1 cellular context compared by ENCODE assay signal in genomic region chr5:80231693-80232092, GRCh38.
TF ChIP-seq lines count a peak whose summit lies in the region.

No MANE protein-coding gene starts in this region.

TF ChIP-seq in HepG2, 621 proteins besides CTCF, POLR2A, EP300 and RAD21:
- TF ChIP-seq, protein P1, sequence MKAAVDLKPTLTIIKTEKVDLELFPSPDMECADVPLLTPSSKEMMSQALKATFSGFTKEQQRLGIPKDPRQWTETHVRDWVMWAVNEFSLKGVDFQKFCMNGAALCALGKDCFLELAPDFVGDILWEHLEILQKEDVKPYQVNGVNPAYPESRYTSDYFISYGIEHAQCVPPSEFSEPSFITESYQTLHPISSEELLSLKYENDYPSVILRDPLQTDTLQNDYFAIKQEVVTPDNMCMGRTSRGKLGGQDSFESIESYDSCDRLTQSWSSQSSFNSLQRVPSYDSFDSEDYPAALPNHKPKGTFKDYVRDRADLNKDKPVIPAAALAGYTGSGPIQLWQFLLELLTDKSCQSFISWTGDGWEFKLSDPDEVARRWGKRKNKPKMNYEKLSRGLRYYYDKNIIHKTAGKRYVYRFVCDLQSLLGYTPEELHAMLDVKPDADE (CRISPR knock-in tag; IDR thresholded peaks at IDR 0.05), result no peak
- TF ChIP-seq CBX2 (IDR thresholded peaks at IDR 0.05; ENCODE audit: low read depth, low read length), result no peak
- TF ChIP-seq CBX2 (CRISPR knock-in tag; IDR thresholded peaks at IDR 0.05; ENCODE audit: low read depth), result no peak
- TF ChIP-seq, protein P2, sequence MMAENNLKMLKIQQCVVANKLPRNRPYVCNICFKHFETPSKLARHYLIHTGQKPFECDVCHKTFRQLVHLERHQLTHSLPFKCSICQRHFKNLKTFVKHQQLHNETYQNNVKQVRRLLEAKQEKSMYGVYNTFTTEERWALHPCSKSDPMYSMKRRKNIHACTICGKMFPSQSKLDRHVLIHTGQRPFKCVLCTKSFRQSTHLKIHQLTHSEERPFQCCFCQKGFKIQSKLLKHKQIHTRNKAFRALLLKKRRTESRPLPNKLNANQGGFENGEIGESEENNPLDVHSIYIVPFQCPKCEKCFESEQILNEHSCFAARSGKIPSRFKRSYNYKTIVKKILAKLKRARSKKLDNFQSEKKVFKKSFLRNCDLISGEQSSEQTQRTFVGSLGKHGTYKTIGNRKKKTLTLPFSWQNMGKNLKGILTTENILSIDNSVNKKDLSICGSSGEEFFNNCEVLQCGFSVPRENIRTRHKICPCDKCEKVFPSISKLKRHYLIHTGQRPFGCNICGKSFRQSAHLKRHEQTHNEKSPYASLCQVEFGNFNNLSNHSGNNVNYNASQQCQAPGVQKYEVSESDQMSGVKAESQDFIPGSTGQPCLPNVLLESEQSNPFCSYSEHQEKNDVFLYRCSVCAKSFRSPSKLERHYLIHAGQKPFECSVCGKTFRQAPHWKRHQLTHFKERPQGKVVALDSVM (CRISPR knock-in tag; IDR thresholded peaks at IDR 0.05), result peak; percentile 55; the same call in 1 of the 2 replicates
- TF ChIP-seq TRIM24 (CRISPR knock-in tag; IDR thresholded peaks at IDR 0.05), result no peak
- TF ChIP-seq, protein P3, sequence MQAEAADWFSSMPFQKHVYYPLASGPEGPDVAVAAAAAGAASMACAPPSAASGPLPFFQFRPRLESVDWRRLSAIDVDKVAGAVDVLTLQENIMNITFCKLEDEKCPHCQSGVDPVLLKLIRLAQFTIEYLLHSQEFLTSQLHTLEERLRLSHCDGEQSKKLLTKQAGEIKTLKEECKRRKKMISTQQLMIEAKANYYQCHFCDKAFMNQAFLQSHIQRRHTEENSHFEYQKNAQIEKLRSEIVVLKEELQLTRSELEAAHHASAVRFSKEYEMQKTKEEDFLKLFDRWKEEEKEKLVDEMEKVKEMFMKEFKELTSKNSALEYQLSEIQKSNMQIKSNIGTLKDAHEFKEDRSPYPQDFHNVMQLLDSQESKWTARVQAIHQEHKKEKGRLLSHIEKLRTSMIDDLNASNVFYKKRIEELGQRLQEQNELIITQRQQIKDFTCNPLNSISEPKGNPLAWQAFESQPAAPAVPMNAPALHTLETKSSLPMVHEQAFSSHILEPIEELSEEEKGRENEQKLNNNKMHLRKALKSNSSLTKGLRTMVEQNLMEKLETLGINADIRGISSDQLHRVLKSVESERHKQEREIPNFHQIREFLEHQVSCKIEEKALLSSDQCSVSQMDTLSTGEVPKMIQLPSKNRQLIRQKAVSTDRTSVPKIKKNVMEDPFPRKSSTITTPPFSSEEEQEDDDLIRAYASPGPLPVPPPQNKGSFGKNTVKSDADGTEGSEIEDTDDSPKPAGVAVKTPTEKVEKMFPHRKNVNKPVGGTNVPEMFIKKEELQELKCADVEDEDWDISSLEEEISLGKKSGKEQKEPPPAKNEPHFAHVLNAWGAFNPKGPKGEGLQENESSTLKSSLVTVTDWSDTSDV (CRISPR knock-in tag; IDR thresholded peaks at IDR 0.05), result no peak
- no peak for TF ChIP-seq GMEB1 (CRISPR knock-in tag; IDR thresholded peaks at IDR 0.05; ENCODE audit: borderline replicate concordance)
- TF ChIP-seq ZNF180 (CRISPR knock-in tag; IDR thresholded peaks at IDR 0.05; ENCODE audit: borderline replicate concordance, low read depth), result no peak
- no peak for TF ChIP-seq ZNF670 (CRISPR knock-in tag; IDR thresholded peaks at IDR 0.05; ENCODE audit: borderline replicate concordance)
- no peak for TF ChIP-seq LCORL (IDR thresholded peaks at IDR 0.05)
- TF ChIP-seq LCORL (CRISPR knock-in tag; IDR thresholded peaks at IDR 0.05), result no peak
- TF ChIP-seq HNF4G (IDR thresholded peaks at IDR 0.05; ENCODE audit: borderline replicate concordance, low read depth, low read length), result no peak
- TF ChIP-seq HNF4G (CRISPR knock-in tag; IDR thresholded peaks at IDR 0.05; ENCODE audit: borderline replicate concordance, low read depth), result no peak
- peak; percentile 93 for TF ChIP-seq ZNF121 (CRISPR knock-in tag; IDR thresholded peaks at IDR 0.05)
- TF ChIP-seq, protein P4, sequence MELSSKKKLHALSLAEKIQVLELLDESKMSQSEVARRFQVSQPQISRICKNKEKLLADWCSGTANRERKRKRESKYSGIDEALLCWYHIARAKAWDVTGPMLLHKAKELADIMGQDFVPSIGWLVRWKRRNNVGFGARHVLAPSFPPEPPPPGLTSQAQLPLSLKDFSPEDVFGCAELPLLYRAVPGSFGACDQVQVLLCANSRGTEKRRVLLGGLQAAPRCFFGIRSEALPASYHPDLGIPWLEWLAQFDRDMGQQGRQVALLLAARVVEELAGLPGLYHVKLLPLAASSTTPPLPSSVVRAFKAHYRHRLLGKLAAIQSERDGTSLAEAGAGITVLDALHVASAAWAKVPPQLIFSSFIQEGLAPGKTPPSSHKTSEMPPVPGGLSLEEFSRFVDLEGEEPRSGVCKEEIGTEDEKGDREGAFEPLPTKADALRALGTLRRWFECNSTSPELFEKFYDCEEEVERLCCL (CRISPR knock-in tag; IDR thresholded peaks at IDR 0.05; ENCODE audit: borderline replicate concordance), result no peak
- TF ChIP-seq ZFP62 (CRISPR knock-in tag; IDR thresholded peaks at IDR 0.05), result no peak
- no peak for TF ChIP-seq ZIK1 (CRISPR knock-in tag; IDR thresholded peaks at IDR 0.05; ENCODE audit: borderline replicate concordance, low read depth)
- no peak for TF ChIP-seq ZNF207 (IDR thresholded peaks at IDR 0.05; ENCODE audit: borderline replicate concordance)
